ENCODE assay signal across 8 cellular contexts in genomic region chr12:120687570-120688289, GRCh38. TPM values are rescaled to one million over a fixed set of nuclear protein-coding genes. Genes with fewer than 3 reads are reported as not detected.
DNase-seq lines count a peak whose midpoint lies in the region; ATAC-seq, FAIRE-seq and TF ChIP-seq lines count a peak whose summit lies in the region.

No MANE protein-coding gene starts in this region.

- peak overlapping the region; percentile 79 for H3K9ac ChIP-seq in SK-N-MC (ENCODE audit: insufficient read length)

- H3K27ac ChIP-seq in SK-N-MC (no peak overlapping the region), mesodermal cell (ENCODE audit: low read depth, low read length, severe bottlenecking) (peak overlapping the region; percentile 96), testis (peak overlapping the region; percentile 66 to 90)

- no peak for TF ChIP-seq CTCF in testis (IDR thresholded peaks at IDR 0.05)

- H3K9me3 ChIP-seq in SK-N-MC (ENCODE audit: low read depth, low read length) (no peaks in the 10 kb centered on the region), mesodermal cell (ENCODE audit: control insufficient read depth, low read length) (no peaks in the 10 kb centered on the region), testis (no peaks in the 10 kb centered on the region)

- H3K36me3 ChIP-seq in SK-N-MC (ENCODE audit: insufficient read depth, low read length) (no peaks in the 10 kb centered on the region), mesodermal cell (ENCODE audit: control insufficient read depth, insufficient read depth, low read length) (peaks cover 1% of the 10 kb centered on the region), testis (ENCODE audit: low read depth, missing control alignments) (no peaks in the 10 kb centered on the region)

- H3K27me3 ChIP-seq in testis, result no peaks in the 10 kb centered on the region

- no peak for TF ChIP-seq POLR2A in testis (IDR thresholded peaks at IDR 0.05)

- peaks cover 19% of the 10 kb centered on the region for H3K4me1 ChIP-seq in mesodermal cell (ENCODE audit: control insufficient read depth, insufficient read depth, low read length, poor library complexity, severe bottlenecking)
- H3K4me1 ChIP-seq in testis, result peaks cover 23% of the 10 kb centered on the region

- WGBS in mesodermal cell (ENCODE audit: insufficient coverage in 2 of 2), 2 experiments, result 0 to 1% methylated on average over 20 to 24 of the region's 31 CpGs
- WGBS in testis, 2 donors, result 0 to 1% methylated on average over 24 to 31 of the region's 31 CpGs

- ATAC-seq in GM21723 (IDR thresholded peaks at IDR 0.05; ENCODE audit: unreplicated experiment), result no peak

- intact Hi-C loops in testis (cut with DNase I; ENCODE audit: low total_unique reads), result no loop called here

- peak; percentile 59 for FAIRE-seq in GM18507 (lab: Jason Lieb, UNC)

- H3K4me3 ChIP-seq in SK-N-MC (peak overlapping the region; percentile 88), mesodermal cell (ENCODE audit: extremely low read depth, insufficient read depth, low read length, poor library complexity, severe bottlenecking) (peak overlapping the region; percentile 91), testis (peak overlapping the region; percentile 67 to 96)

- DNase-seq in GM18507 (ENCODE audit: extremely low spot score, insufficient read length, low read depth) (no peak), SK-N-MC (ENCODE audit: low read depth, low spot score) (no peak), testis (peak; percentile 58), NCI-H1092 (lab: John Stamatoyannopoulos, UW) (no peak), H4 (ENCODE audit: low spot score) (no peak)
- peak; percentile 31 for DNase-seq in central memory CD4-positive, alpha-beta T cell

RNA-seq across cellular contexts. Expression of gene MLEC, which starts 0.8 kb away (rescaled TPM):
- 76.2 TPM for polyA plus RNA-seq in mesodermal cell (2013, experiment 1 of 2)
- 71.4 TPM for polyA plus RNA-seq in mesodermal cell (2013, experiment 2 of 2)
- total RNA-seq in testis, result 100 to 1,000 TPM in 1 of 2 donors, 10 to 100 TPM in 1; 93.2 to 104 TPM
- polyA plus RNA-seq in testis (ENCODE audit: insufficient read depth, low read depth, low replicate concordance), result 130 TPM
- 136 and 137 TPM in 2 replicates for total RNA-seq in H4 (2014; rRNA removed; shearing (Covaris generic))

RNA-seq across cellular contexts. Expression of gene UNC119B, which starts 22.5 kb away (rescaled TPM):
- 32.3 TPM for polyA plus RNA-seq in mesodermal cell (2013, experiment 1 of 2)
- polyA plus RNA-seq in mesodermal cell (2013, experiment 2 of 2), result 32.0 TPM
- total RNA-seq in testis, result 10 to 100 TPM; 43.3 to 45.2 TPM
- 42.2 TPM for polyA plus RNA-seq in testis (ENCODE audit: insufficient read depth, low read depth, low replicate concordance)
- total RNA-seq in H4 (2014; rRNA removed; shearing (Covaris generic)), result 14.3 and 14.4 TPM in 2 replicates

RNA-seq across cellular contexts. Expression of gene ACADS, which starts 37.9 kb away (rescaled TPM):
- 9.3 TPM for polyA plus RNA-seq in mesodermal cell (2013, experiment 1 of 2)
- polyA plus RNA-seq in mesodermal cell (2013, experiment 2 of 2), result 7.4 TPM
- total RNA-seq in testis, result 10 to 100 TPM; 28.3 to 30.2 TPM
- polyA plus RNA-seq in testis (ENCODE audit: insufficient read depth, low read depth, low replicate concordance), result 43.9 TPM
- total RNA-seq in H4 (2014; rRNA removed; shearing (Covaris generic)), result 5.3 and 7.4 TPM in 2 replicates

RNA-seq across cellular contexts. Expression of gene CABP1, which starts 47.3 kb away (rescaled TPM):
- polyA plus RNA-seq in mesodermal cell (2013, experiment 1 of 2), result 0.66 TPM
- 0.35 TPM for polyA plus RNA-seq in mesodermal cell (2013, experiment 2 of 2)
- 1 to 10 TPM; 2.4 to 3.9 TPM for total RNA-seq in testis
- 1.8 TPM for polyA plus RNA-seq in testis (ENCODE audit: insufficient read depth, low read depth, low replicate concordance)
- not detected in 2 replicates for total RNA-seq in H4 (2014; rRNA removed; shearing (Covaris generic))

Comparison
In these comparisons a context has a peak if more than half of its experiments do, and no peak if none do; other contexts are left out.
1. DNase-seq: peak in central memory CD4-positive, alpha-beta T cell (single experiment) and testis (single experiment); none in GM18507 (single experiment), SK-N-MC (single experiment), NCI-H1092 (single experiment) and H4 (single experiment).
2. Peak in every context shown above with its lines, with median percentiles within 50 percentile points of each other: H3K4me3 ChIP-seq.